In genomic region chr3:170644711-170645110, GRCh38 we compare ENCODE assay signal across 15 cellular contexts. TPM values are rescaled to one million over a fixed set of nuclear protein-coding genes. Genes with fewer than 3 reads are reported as not detected.
"Had no signal": no experiment of that assay in that cellular context is flagged by ENCODE, and none has a peak within 500 bp of the region (broad histone marks: within the 10 kb centered on the region; RNA-seq: fewer than 3 reads in every experiment).

No MANE protein-coding gene starts in this region.

- H3K9me3 ChIP-seq: ascending aorta, heart left ventricle, suprapubic skin, upper lobe of right lung had no signal

- H3K27me3 ChIP-seq: ascending aorta, heart left ventricle, suprapubic skin, upper lobe of right lung had no signal

- DNase-seq: activated CD4-positive, alpha-beta T cell treated with anti-CD3 and anti-CD28 coated beads for 48 hours; activated CD8-positive, alpha-beta memory T cell treated with anti-CD3 and anti-CD28 coated beads, Interleukin-2, amount 50 U/mL, for 48 hours; activated CD8-positive, alpha-beta T cell treated with anti-CD3 and anti-CD28 coated beads, Interleukin-2, amount 10 ng/mL, durations not matched to agents 7 days and 5 days; activated naive CD8-positive, alpha-beta T cell treated with anti-CD3 and anti-CD28 coated beads, Interleukin-2, amount 10 ng/mL, durations not matched to agents 7 days and 5 days; effector memory CD4-positive, alpha-beta T cell; heart left ventricle; mammary epithelial cell; occipital lobe; right cardiac atrium; stimulated activated naive B cell treated with anti-CD40 and anti-IgM and Interleukin-4, amounts not matched to agents 10 μg/mL and 1 μg/mL and 100 μg/mL, for 72 hours; upper lobe of right lung had no signal

- H3K4me3 ChIP-seq: ascending aorta, heart left ventricle, smooth muscle cell, suprapubic skin, upper lobe of right lung had no signal

- H3K36me3 ChIP-seq: ascending aorta, heart left ventricle, suprapubic skin, upper lobe of right lung had no signal

- H3K27ac ChIP-seq: ascending aorta, heart left ventricle, suprapubic skin, upper lobe of right lung had no signal

- H3K4me2 ChIP-seq: smooth muscle cell had no signal

RNA-seq across cellular contexts. Expression of gene SLC7A14, which starts 58.8 kb away (rescaled TPM):
- total RNA-seq: activated CD8-positive, alpha-beta T cell treated with anti-CD3 and anti-CD28 coated beads, Interleukin-2, amount 10 ng/mL, durations not matched to agents 7 days and 5 days; activated naive CD8-positive, alpha-beta T cell treated with anti-CD3 and anti-CD28 coated beads, Interleukin-2, amount 10 ng/mL, durations not matched to agents 7 days and 5 days; ascending aorta; smooth muscle cell; suprapubic skin; T-helper 1 cell treated with Interleukin-12 subunit alpha and Interleukin-12 subunit beta and Interleukin-4 antibody, amounts not matched to agents 30 ng/mL and 1 ng/mL, for 36 hours; upper lobe of right lung had no signal
- polyA plus RNA-seq: heart left ventricle, mammary epithelial cell, smooth muscle cell had no signal
